ENCODE assay signal across 26 cellular contexts in the genomic region with DNA sequence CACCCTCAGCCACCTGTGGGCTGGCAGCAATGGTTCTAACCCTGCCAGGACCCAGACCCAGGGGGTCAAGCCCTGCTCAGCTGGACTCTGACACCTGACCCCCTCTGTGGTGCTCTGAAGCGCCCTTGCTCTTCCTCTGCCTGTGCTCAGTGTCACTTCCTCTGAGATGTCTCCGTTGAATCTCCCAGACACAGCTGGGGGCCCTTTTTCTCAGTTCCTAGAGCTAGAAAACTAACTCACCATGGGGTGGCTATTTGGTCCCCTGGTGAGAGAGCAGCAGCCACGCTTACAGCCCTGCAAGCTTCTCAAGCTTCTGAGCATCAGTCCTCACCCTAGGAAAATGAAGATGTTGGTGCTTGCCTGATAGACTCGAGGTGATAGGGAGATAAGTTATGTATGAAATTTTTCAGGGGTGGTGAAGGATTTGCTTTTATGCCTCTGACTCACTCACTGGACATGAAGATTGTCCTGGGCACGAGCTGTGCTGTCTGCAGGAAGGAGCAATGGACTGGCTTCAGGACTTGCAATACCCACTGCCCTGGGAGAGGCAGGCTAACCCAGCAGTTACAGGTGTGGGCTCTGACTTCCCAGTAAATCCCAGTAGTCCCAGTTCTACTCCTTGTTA. TPM values are rescaled to one million over a fixed set of nuclear protein-coding genes. Genes with fewer than 3 reads are reported as not detected.
DNase-seq lines count a peak whose midpoint lies in the region; FAIRE-seq and TF ChIP-seq lines count a peak whose summit lies in the region.
"Had no signal": no experiment of that assay in that cellular context is flagged by ENCODE, and none has a peak within 500 bp of the region (broad histone marks: within the 10 kb centered on the region; RNA-seq: fewer than 3 reads in every experiment).

No MANE protein-coding gene starts in this region.

- H3K4me3 ChIP-seq in astrocyte (ENCODE audit: insufficient read depth, low read depth, low read length) (no peak overlapping the region), tibial nerve (no peak overlapping the region)
- H3K4me3 ChIP-seq: hepatocyte, skin epidermis, suprapubic skin, uterus had no signal

- H3K9me3 Mint-ChIP-seq in astrocyte (ENCODE audit: unreplicated experiment): no peaks in the 10 kb centered on the region
- H3K9me3 Mint-ChIP-seq: stimulated activated memory B cell treated with anti-CD40 and anti-IgM and Interleukin-4, amounts not matched to agents 10 μg/mL and 1 μg/mL and 100 μg/mL, for 72 hours had no signal

- peaks cover 20% of the 10 kb centered on the region for H4K20me1 ChIP-seq in astrocyte (ENCODE audit: insufficient read depth, low read length)

- H3K36me3 Mint-ChIP-seq in astrocyte (ENCODE audit: low read depth, unreplicated experiment): no peaks in the 10 kb centered on the region
- H3K36me3 Mint-ChIP-seq: stimulated activated memory B cell treated with anti-CD40 and anti-IgM and Interleukin-4, amounts not matched to agents 10 μg/mL and 1 μg/mL and 100 μg/mL, for 72 hours had no signal

- WGBS in tibial nerve, 2 donors: 58 to 70% methylated on average over 5 of the region's 5 CpGs

- peak; percentile 70 for FAIRE-seq in astrocyte (lab: Jason Lieb, UNC)
- FAIRE-seq: islet of Langerhans, TTC549 had no signal

- TF ChIP-seq CTCF in astrocyte (IDR thresholded peaks at IDR 0.05; ENCODE audit: insufficient read depth, low read depth, low read length): no peak
- no peak for TF ChIP-seq CTCF in tibial nerve (IDR thresholded peaks at IDR 0.05)

- H3K27ac Mint-ChIP-seq in astrocyte (ENCODE audit: unreplicated experiment): no peak overlapping the region
- H3K27ac Mint-ChIP-seq: progenitor cell of endocrine pancreas; stimulated activated memory B cell treated with anti-CD40 and anti-IgM and Interleukin-4, amounts not matched to agents 10 μg/mL and 1 μg/mL and 100 μg/mL, for 72 hours had no signal

- H3K27ac ChIP-seq in astrocyte (ENCODE audit: low read depth, low read length) (no peak overlapping the region), tibial nerve (no peak overlapping the region)
- H3K27ac ChIP-seq: epithelial cell of prostate, hepatocyte, skin epidermis, suprapubic skin, uterus had no signal

- peaks cover 2% of the 10 kb centered on the region for H3K79me2 ChIP-seq in astrocyte (ENCODE audit: insufficient read depth, low read length)
- H3K79me2 ChIP-seq: hepatocyte had no signal

- H3K4me1 ChIP-seq in astrocyte (ENCODE audit: insufficient read depth, low read length) (peaks cover 6% of the 10 kb centered on the region), tibial nerve (no peaks in the 10 kb centered on the region)
- H3K4me1 ChIP-seq: Caco-2, suprapubic skin, uterus had no signal

- peaks cover 71% of the 10 kb centered on the region for H3K27me3 Mint-ChIP-seq in astrocyte (ENCODE audit: low read depth, unreplicated experiment)

- H3K36me3 ChIP-seq in astrocyte (ENCODE audit: insufficient read depth, low read length): no peaks in the 10 kb centered on the region
- no peaks in the 10 kb centered on the region for H3K36me3 ChIP-seq in tibial nerve
- H3K36me3 ChIP-seq: suprapubic skin, uterus had no signal

- H3K9me3 ChIP-seq in astrocyte (ENCODE audit: insufficient read depth, low read depth, low read length): no peaks in the 10 kb centered on the region
- H3K9me3 ChIP-seq in tibial nerve: no peaks in the 10 kb centered on the region
- H3K9me3 ChIP-seq: Caco-2, suprapubic skin, uterus had no signal

- no peak overlapping the region for H3K4me3 Mint-ChIP-seq in astrocyte (ENCODE audit: unreplicated experiment)
- H3K4me3 Mint-ChIP-seq: stimulated activated memory B cell treated with anti-CD40 and anti-IgM and Interleukin-4, amounts not matched to agents 10 μg/mL and 1 μg/mL and 100 μg/mL, for 72 hours had no signal

- DNase-seq in GM03348 (ENCODE audit: low spot score) (peak; percentile 41), NCI-H226 (peak; percentile 35), astrocyte (ENCODE audit: low read depth) (no peak), DMS79 (lab: John Stamatoyannopoulos, UW) (no peak), Ammon's horn (ENCODE audit: low spot score) (no peak), tibial nerve (ENCODE audit: low spot score in 2 of 2) (no peak), SHP77 (lab: John Stamatoyannopoulos, UW) (no peak)
- DNase-seq: activated CD4-positive, alpha-beta T cell treated with anti-CD3 and anti-CD28 coated beads for 48 hours; activated naive CD4-positive, alpha-beta T cell treated with Interleukin-2 at 50 U/mL for 16 hours; activated T-cell treated with anti-CD3 and anti-CD28 coated beads, Interleukin-2, amount 50 U/mL, for 48 hours; anterior cingulate cortex; Caco-2; GOT3; KBM-7; NCI-H1930; NCI-H748 treated with DMSO at 0.1 percent for 48 hours; SHP77 treated with DMSO at 0.1 percent for 48 hours; uterus had no signal

- peak overlapping the region; percentile 20 for H3K4me2 ChIP-seq in astrocyte (ENCODE audit: low read length)
- H3K4me2 ChIP-seq: hepatocyte had no signal

- H3K9ac ChIP-seq in astrocyte (ENCODE audit: low read length): no peak overlapping the region

- no peak for TF ChIP-seq EP300 in tibial nerve (IDR thresholded peaks at IDR 0.05)

- no peaks in the 10 kb centered on the region for H3K27me3 ChIP-seq in astrocyte (ENCODE audit: insufficient read depth, low read length)
- no peaks in the 10 kb centered on the region for H3K27me3 ChIP-seq in tibial nerve
- H3K27me3 ChIP-seq: hepatocyte, uterus had no signal

- H3K4me1 Mint-ChIP-seq in astrocyte (ENCODE audit: low read depth, unreplicated experiment): peaks cover 8% of the 10 kb centered on the region

- no peak for TF ChIP-seq POLR2A in tibial nerve (IDR thresholded peaks at IDR 0.05)

- H2AFZ ChIP-seq in astrocyte (ENCODE audit: low read depth, low read length): no peak overlapping the region
- H2AFZ ChIP-seq: hepatocyte had no signal

RNA-seq across cellular contexts. Expression of gene COL13A1, which starts 29.6 kb away (rescaled TPM):
- 0.65 and 0.86 TPM in 2 replicates for total RNA-seq in astrocyte
- 1 to 10 TPM in 2 of 4 donors, under 1 TPM in 2; 0.30 to 2.0 (median 0.86) TPM for total RNA-seq in tibial nerve
- total RNA-seq: Caco-2 had no signal

Comparison
In these comparisons a context has a peak if more than half of its experiments do, and no peak if none do; other contexts are left out.
1. DNase-seq: peak in GM03348 (single experiment) and NCI-H226 (single experiment); none in astrocyte (single experiment), DMS79 (single experiment), Ammon's horn (single experiment), tibial nerve (0 of 2) and SHP77 (0 of 2).